Comparison of ENCODE assay signal across 24 cellular contexts in genomic region chr5:79256563-79256962, GRCh38.
"Had no signal": no experiment of that assay in that cellular context is flagged by ENCODE, and none has a peak within 500 bp of the region (broad histone marks: within the 10 kb centered on the region; RNA-seq: fewer than 3 reads in every experiment).

No MANE protein-coding gene starts in this region.

- H3K27me3 Mint-ChIP-seq: activated B cell treated with CpG ODN at 0.5 μM for 24 hours; activated CD4-positive, alpha-beta T cell treated with anti-CD3 and anti-CD28 coated beads for 36 hours; activated naive CD8-positive, alpha-beta T cell treated with anti-CD3 and anti-CD28 coated beads for 36 hours; activated T-cell treated with anti-CD3 and anti-CD28 coated beads, Interleukin-2, amount 50 U/mL, for 24 hours; activated T-helper 17 cell treated with anti-CD3 and anti-CD28 coated beads, Interleukin-2, amount 50 U/mL, for 72 hours; naive thymus-derived CD4-positive, alpha-beta T cell had no signal

- H3K4me1 ChIP-seq: right lobe of liver had no signal

- H3K9me3 Mint-ChIP-seq: activated T-cell treated with anti-CD3 and anti-CD28 coated beads, Interleukin-2, amount 50 U/mL, for 24 hours; activated T-helper 17 cell treated with anti-CD3 and anti-CD28 coated beads, Interleukin-2, amount 50 U/mL, for 72 hours; stimulated activated effector memory CD8-positive, alpha-beta T cell treated with anti-CD3 and anti-CD28 coated beads, Interleukin-12 subunit alpha, Interleukin-12 subunit beta, amount 100 ng/mL, for 72 hours had no signal

- H3K36me3 ChIP-seq: esophagus muscularis mucosa, right lobe of liver, stomach, suprapubic skin, vagina had no signal

- H3K4me3 ChIP-seq: coronary artery, esophagus muscularis mucosa, right lobe of liver, skin epidermis, stomach, suprapubic skin, tibial nerve, vagina had no signal

- H3K27me3 ChIP-seq: esophagus muscularis mucosa, right lobe of liver, stomach, suprapubic skin, tibial nerve, vagina had no signal

- H3K27ac Mint-ChIP-seq: activated B cell treated with CpG ODN at 0.5 μM for 24 hours; activated CD4-positive, alpha-beta T cell treated with anti-CD3 and anti-CD28 coated beads for 36 hours; activated naive CD8-positive, alpha-beta T cell treated with anti-CD3 and anti-CD28 coated beads for 36 hours; activated T-cell treated with anti-CD3 and anti-CD28 coated beads, Interleukin-2, amount 50 U/mL, for 24 hours had no signal

- DNase-seq: activated B cell treated with CpG ODN at 0.5 μM for 24 hours; activated CD4-positive, alpha-beta T cell treated with anti-CD3 and anti-CD28 coated beads for 36 hours; activated CD4-positive, alpha-beta T cell treated with anti-CD3 and anti-CD28 coated beads, Interleukin-2, amount 50 U/mL, for 4 hours; activated CD8-positive, alpha-beta memory T cell treated with anti-CD3 and anti-CD28 coated beads for 24 hours; activated CD8-positive, alpha-beta memory T cell treated with anti-CD3 and anti-CD28 coated beads, Interleukin-2, amount 50 U/mL, for 4 hours; activated naive CD8-positive, alpha-beta T cell treated with anti-CD3 and anti-CD28 coated beads for 36 hours; activated T-cell treated with anti-CD3 and anti-CD28 coated beads, Interleukin-2, amount 50 U/mL, for 24 hours; cerebellar nuclear complex; hippocampal formation; naive thymus-derived CD4-positive, alpha-beta T cell; posterior cingulate gyrus; right lobe of liver; stimulated activated CD4-positive, alpha-beta T cell treated with anti-CD3 and anti-CD28 coated beads, Interleukin-2, amount 100 ng/mL, for 24 hours; T1000 had no signal

- H3K4me3 Mint-ChIP-seq: activated B cell treated with CpG ODN at 0.5 μM for 24 hours; activated CD4-positive, alpha-beta T cell treated with anti-CD3 and anti-CD28 coated beads for 36 hours; activated naive CD8-positive, alpha-beta T cell treated with anti-CD3 and anti-CD28 coated beads for 36 hours; activated T-cell treated with anti-CD3 and anti-CD28 coated beads, Interleukin-2, amount 50 U/mL, for 24 hours; neural crest cell; stimulated activated effector memory CD8-positive, alpha-beta T cell treated with anti-CD3 and anti-CD28 coated beads, Interleukin-12 subunit alpha, Interleukin-12 subunit beta, amount 100 ng/mL, for 72 hours had no signal

- H3K27ac ChIP-seq: coronary artery, esophagus muscularis mucosa, right lobe of liver, skin epidermis, stomach, suprapubic skin, tibial nerve, vagina had no signal
